Comparison of ENCODE assay signal across 9 cellular contexts in genomic region chr7:151012921-151013347, GRCh38. TPM values are rescaled to one million over a fixed set of nuclear protein-coding genes. Genes with fewer than 3 reads are reported as not detected.
DNase-seq lines count a peak whose midpoint lies in the region; TF ChIP-seq lines count a peak whose summit lies in the region.
"Had no signal": no experiment of that assay in that cellular context is flagged by ENCODE, and none has a peak within 500 bp of the region (broad histone marks: within the 10 kb centered on the region; RNA-seq: fewer than 3 reads in every experiment).

No MANE protein-coding gene starts in this region.

- peaks cover 74% of the 10 kb centered on the region for H3K27me3 Mint-ChIP-seq in progenitor cell of endocrine pancreas

- H3K9me3 Mint-ChIP-seq in progenitor cell of endocrine pancreas (ENCODE audit: low read depth) = no peaks in the 10 kb centered on the region

- H3K36me3 Mint-ChIP-seq in progenitor cell of endocrine pancreas (ENCODE audit: insufficient read depth) = no peaks in the 10 kb centered on the region

- H3K4me1 Mint-ChIP-seq in progenitor cell of endocrine pancreas (ENCODE audit: low read depth) = peaks cover 3% of the 10 kb centered on the region

- in situ Hi-C loops in SK-MEL-5 (cut with HindIII; ENCODE audit: low pct_unique_long_range_greater_than_20kb, low sequenced_read_pairs) = no loop called here

- H3K27ac Mint-ChIP-seq in progenitor cell of endocrine pancreas = no peak overlapping the region

- TF ChIP-seq CTCF in progenitor cell of endocrine pancreas (IDR thresholded peaks at IDR 0.05; ENCODE audit: unreplicated experiment) = peak; percentile 67

- DNase-seq in 8988T (peak; percentile 86), GF-D8 (lab: John Stamatoyannopoulos, UW) (peak; percentile 42), SK-MEL-5 (ENCODE audit: low read depth, low spot score) (peak; percentile 66), fibroblast of gingiva (ENCODE audit: low read depth) (peak; percentile 19), progenitor cell of endocrine pancreas (ENCODE audit: low spot score, unreplicated experiment) (no peak), NCI-H524 treated with DMSO at 0.1 percent for 48 hours (lab: John Stamatoyannopoulos, UW) (no peak), COR-L47 (lab: John Stamatoyannopoulos, UW) (no peak), mesenteric fat pad (ENCODE audit: low spot score) (no peak)

- H3K4me3 Mint-ChIP-seq in progenitor cell of endocrine pancreas (ENCODE audit: low read depth) = no peak overlapping the region

RNA-seq across cellular contexts. Expression of gene ATG9B, which starts 11.4 kb away (rescaled TPM):
- 0.13 and 0.27 TPM in 2 replicates for total RNA-seq in SK-MEL-5 (2014; rRNA removed; shearing (Covaris generic))
- 0.05 and 0.11 TPM in 2 replicates for polyA plus RNA-seq in SK-MEL-5 (2015; cell fraction: cytosol; rRNA removed)
- polyA plus RNA-seq in SK-MEL-5 (2015; cell fraction: nucleus; rRNA removed) = 0.58 and 5.6 TPM in 2 replicates
- total RNA-seq in progenitor cell of endocrine pancreas (0.58 and 0.79 TPM in 2 replicates), mesenteric fat pad (not detected)
- total RNA-seq: subcutaneous adipose tissue had no signal

RNA-seq across cellular contexts. Expression of gene ABCB8, which starts 15.3 kb away (rescaled TPM):
- 47.9 and 55.7 TPM in 2 replicates for total RNA-seq in SK-MEL-5 (2014; rRNA removed; shearing (Covaris generic))
- polyA plus RNA-seq in SK-MEL-5 (2015; cell fraction: cytosol; rRNA removed) = 74.9 and 76.1 TPM in 2 replicates
- 151 and 159 TPM in 2 replicates for polyA plus RNA-seq in SK-MEL-5 (2015; cell fraction: nucleus; rRNA removed)
- total RNA-seq in progenitor cell of endocrine pancreas (36.0 and 36.2 TPM in 2 replicates), mesenteric fat pad (27.6 TPM)

RNA-seq across cellular contexts. Expression of gene NOS3, which starts 22.1 kb away (rescaled TPM):
- total RNA-seq in SK-MEL-5 (2014; rRNA removed; shearing (Covaris generic)) = 0.03 TPM in 1 of 2 replicates, not detected in the other
- polyA plus RNA-seq in SK-MEL-5 (2015; cell fraction: cytosol; rRNA removed) = not detected in 2 replicates
- polyA plus RNA-seq in SK-MEL-5 (2015; cell fraction: nucleus; rRNA removed) = not detected in 2 replicates
- 0.74 and 1.1 TPM in 2 replicates for total RNA-seq in progenitor cell of endocrine pancreas
- total RNA-seq in mesenteric fat pad = 57.1 TPM

RNA-seq across cellular contexts. Expression of gene KCNH2, which starts 34.8 kb away (rescaled TPM):
- 0.05 and 0.37 TPM in 2 replicates for total RNA-seq in SK-MEL-5 (2014; rRNA removed; shearing (Covaris generic))
- polyA plus RNA-seq in SK-MEL-5 (2015; cell fraction: cytosol; rRNA removed) = 0.14 and 0.27 TPM in 2 replicates
- polyA plus RNA-seq in SK-MEL-5 (2015; cell fraction: nucleus; rRNA removed) = 0.54 TPM in 1 of 2 replicates, not detected in the other
- 6.9 and 9.4 TPM in 2 replicates for total RNA-seq in progenitor cell of endocrine pancreas
- 0.32 TPM for total RNA-seq in mesenteric fat pad

RNA-seq across cellular contexts. Expression of gene ASIC3, which starts 35.4 kb away (rescaled TPM):
- total RNA-seq in SK-MEL-5 (2014; rRNA removed; shearing (Covaris generic)) = 0.42 and 0.93 TPM in 2 replicates
- polyA plus RNA-seq in SK-MEL-5 (2015; cell fraction: cytosol; rRNA removed) = 0.33 and 2.8 TPM in 2 replicates
- 30.6 and 48.7 TPM in 2 replicates for polyA plus RNA-seq in SK-MEL-5 (2015; cell fraction: nucleus; rRNA removed)
- total RNA-seq in progenitor cell of endocrine pancreas (3.5 and 5.1 TPM in 2 replicates), mesenteric fat pad (0.87 TPM)

Comparison
In these comparisons a context has a peak if more than half of its experiments do, and no peak if none do; other contexts are left out.
1. DNase-seq: peak in 8988T (single experiment), GF-D8 (single experiment), SK-MEL-5 (single experiment) and fibroblast of gingiva (single experiment); none in progenitor cell of endocrine pancreas (single experiment), NCI-H524 treated with DMSO at 0.1 percent for 48 hours (single experiment), COR-L47 (single experiment) and mesenteric fat pad (single experiment).
2. RNA of gene NOS3, which starts 22.1 kb away (total RNA-seq): 57.1 TPM in mesenteric fat pad (single experiment); 0.74 to 1.1 TPM in progenitor cell of endocrine pancreas and 0.03 TPM in SK-MEL-5; every median in the first group is over 10 times any median in the second.